Comparison of ENCODE assay signal across 30 cellular contexts in genomic region chr2:8402222-8402621, GRCh38.
DNase-seq lines count a peak whose midpoint lies in the region; ATAC-seq lines count a peak whose summit lies in the region.
"Had no signal": no experiment of that assay in that cellular context is flagged by ENCODE, and none has a peak within 500 bp of the region (broad histone marks: within the 10 kb centered on the region; RNA-seq: fewer than 3 reads in every experiment).

No MANE protein-coding gene starts in this region.

- peaks cover 38% of the 10 kb centered on the region for H3K4me1 Mint-ChIP-seq in activated T-helper 17 cell treated with anti-CD3 and anti-CD28 coated beads, Interleukin-2, amount 50 U/mL, for 72 hours
- H3K4me1 Mint-ChIP-seq: B cell had no signal

- H3K4me3 Mint-ChIP-seq in activated T-helper 17 cell treated with anti-CD3 and anti-CD28 coated beads, Interleukin-2, amount 50 U/mL, for 72 hours: no peak overlapping the region
- H3K4me3 Mint-ChIP-seq: activated CD8-positive, alpha-beta memory T cell treated with anti-CD3 and anti-CD28 coated beads, Interleukin-2, amount 10 ng/mL, durations not matched to agents 7 days and 5 days; activated T-cell treated with anti-CD3 and anti-CD28 coated beads, Interleukin-2, amount 50 U/mL, for 4 hours; B cell; CD8-positive, alpha-beta T cell; mesothelial cell of epicardium; naive B cell; stimulated activated naive CD8-positive, alpha-beta T cell treated with anti-CD3 and anti-CD28 coated beads, Interleukin-15, Interleukin-2, amounts not matched to agents 100 ng/mL and 50 ng/mL, for 24 hours had no signal

- peaks cover 4% of the 10 kb centered on the region for H3K9me3 Mint-ChIP-seq in activated T-helper 17 cell treated with anti-CD3 and anti-CD28 coated beads, Interleukin-2, amount 50 U/mL, for 72 hours
- H3K9me3 Mint-ChIP-seq: activated T-cell treated with anti-CD3 and anti-CD28 coated beads, Interleukin-2, amount 50 U/mL, for 4 hours; CD8-positive, alpha-beta T cell had no signal

- H3K27ac Mint-ChIP-seq in activated T-helper 17 cell treated with anti-CD3 and anti-CD28 coated beads, Interleukin-2, amount 50 U/mL, for 72 hours: peak overlapping the region; percentile 2
- H3K27ac Mint-ChIP-seq: activated CD8-positive, alpha-beta memory T cell treated with anti-CD3 and anti-CD28 coated beads, Interleukin-2, amount 10 ng/mL, durations not matched to agents 7 days and 5 days; B cell; CD8-positive, alpha-beta T cell; mesothelial cell of epicardium; naive B cell; stimulated activated naive CD8-positive, alpha-beta T cell treated with anti-CD3 and anti-CD28 coated beads, Interleukin-15, Interleukin-2, amounts not matched to agents 100 ng/mL and 50 ng/mL, for 24 hours had no signal

- intact Hi-C loops in left ventricle myocardium superior (cut with micrococcal nuclease): no loop called here

- ATAC-seq in activated T-helper 17 cell treated with anti-CD3 and anti-CD28 coated beads, Interleukin-2, amount 50 U/mL, for 72 hours (replicated peaks): no peak
- ATAC-seq in left ventricle myocardium superior (no peak), HG02798 (IDR thresholded peaks at IDR 0.05; ENCODE audit: poor library complexity, unreplicated experiment) (no peak)
- ATAC-seq: activated CD4-positive, CD25-positive, alpha-beta regulatory T cell treated with anti-CD3 and anti-CD28 coated beads, Interleukin-2, amount 50 U/mL, for 24 hours; activated CD8-positive, alpha-beta memory T cell treated with anti-CD3 and anti-CD28 coated beads, Interleukin-2, amount 10 ng/mL, durations not matched to agents 7 days and 5 days; activated T-cell treated with anti-CD3 and anti-CD28 coated beads, Interleukin-2, amount 50 U/mL, for 4 hours; CD8-positive, alpha-beta T cell; GM12878; right cardiac atrium had no signal

- H3K36me3 Mint-ChIP-seq in activated T-helper 17 cell treated with anti-CD3 and anti-CD28 coated beads, Interleukin-2, amount 50 U/mL, for 72 hours (ENCODE audit: low read depth): no peaks in the 10 kb centered on the region
- H3K36me3 Mint-ChIP-seq: CD8-positive, alpha-beta T cell; mesothelial cell of epicardium had no signal

- H3K27me3 Mint-ChIP-seq in activated T-helper 17 cell treated with anti-CD3 and anti-CD28 coated beads, Interleukin-2, amount 50 U/mL, for 72 hours: no peaks in the 10 kb centered on the region
- H3K27me3 Mint-ChIP-seq: activated CD8-positive, alpha-beta memory T cell treated with anti-CD3 and anti-CD28 coated beads, Interleukin-2, amount 10 ng/mL, durations not matched to agents 7 days and 5 days had no signal

- DNase-seq in COLO668 (lab: John Stamatoyannopoulos, UW; ENCODE audit: unreplicated experiment): peak; percentile 76
- DNase-seq in NCI-H1092 (lab: John Stamatoyannopoulos, UW): peak; percentile 54
- DNase-seq in NCI-H2196 (lab: John Stamatoyannopoulos, UW; ENCODE audit: unreplicated experiment): peak; percentile 79
- no peak for DNase-seq in left ventricle myocardium superior
- no peak for DNase-seq in HUDEP-2 (lab: John Stamatoyannopoulos, UW; ENCODE audit: unreplicated experiment in 76 of 76)
- DNase-seq: ACHN; activated CD4-positive, alpha-beta T cell treated with anti-CD3 and anti-CD28 coated beads, Interleukin-2, amount 50 U/mL, for 4 hours; activated CD8-positive, alpha-beta memory T cell treated with anti-CD3 and anti-CD28 coated beads, Interleukin-2, amount 10 ng/mL, durations not matched to agents 7 days and 5 days; activated T-cell treated with anti-CD3 and anti-CD28 coated beads, Interleukin-2, amount 50 U/mL, for 4 hours; CD8-positive, alpha-beta T cell; DMS 273 treated with DMSO at 0.1 percent for 48 hours; effector CD8-positive, alpha-beta T cell; H7; KG1; left ventricle myocardium inferior; MG63; naive B cell; right cardiac atrium; Right ventricle myocardium superior; stimulated activated CD4-positive, alpha-beta T cell treated with anti-CD3 and anti-CD28 coated beads, Interleukin-2, amount 100 ng/mL, for 24 hours; T-helper 2 cell; testis; uterus had no signal

Comparison
In these comparisons a context has a peak if more than half of its experiments do, and no peak if none do; other contexts are left out.
1. DNase-seq: peak in COLO668 (single experiment), NCI-H1092 (single experiment) and NCI-H2196 (single experiment); none in left ventricle myocardium superior (single experiment) and HUDEP-2 (0 of 76).